Comparison of ENCODE assay signal across 28 cellular contexts in the genomic region with DNA sequence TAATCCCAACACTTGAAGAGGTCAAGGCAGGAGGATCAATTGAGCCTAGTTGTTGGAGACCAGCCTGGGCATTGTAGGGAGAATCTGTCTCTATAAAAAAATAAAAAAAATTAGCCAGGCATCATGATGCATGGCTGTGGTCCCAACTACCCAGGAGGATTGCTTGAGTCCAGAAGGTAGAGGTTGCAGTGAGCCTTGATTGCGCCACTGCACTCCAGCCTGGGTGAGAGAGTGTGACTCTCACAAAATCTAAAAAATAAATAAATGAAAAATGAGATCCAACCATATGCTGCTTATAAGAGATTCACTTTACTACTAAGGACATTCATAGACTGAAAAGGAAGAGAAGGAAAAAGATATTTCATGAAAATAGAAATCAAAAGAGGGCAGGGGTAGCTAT.
"Had no signal": no experiment of that assay in that cellular context is flagged by ENCODE, and none has a peak within 500 bp of the region (broad histone marks: within the 10 kb centered on the region; RNA-seq: fewer than 3 reads in every experiment).

No MANE protein-coding gene starts in this region.

- H3K27ac Mint-ChIP-seq: activated CD4-positive, alpha-beta memory T cell treated with anti-CD3 and anti-CD28 coated beads for 36 hours; activated CD4-positive, alpha-beta T cell treated with anti-CD3 and anti-CD28 coated beads for 36 hours; activated CD4-positive, alpha-beta T cell treated with anti-CD3 and anti-CD28 coated beads, Interleukin-2, amount 10 ng/mL, durations not matched to agents 24 days and 14 days; activated CD8-positive, alpha-beta memory T cell treated with anti-CD3 and anti-CD28 coated beads, Interleukin-2, amount 10 ng/mL, durations not matched to agents 7 days and 5 days; activated CD8-positive, alpha-beta T cell treated with anti-CD3 and anti-CD28 coated beads, Interleukin-2, amount 10 ng/mL, durations not matched to agents 7 days and 5 days; activated naive CD8-positive, alpha-beta T cell; activated T-cell treated with anti-CD3 and anti-CD28 coated beads, Interleukin-2, amount 50 U/mL, for 24 hours; activated T-helper 17 cell treated with anti-CD3 and anti-CD28 coated beads, Interleukin-2, amount 50 U/mL, for 72 hours; dendritic cell treated with granulocyte-macrophage colony-stimulating factor and Interleukin-4, amounts not matched to agents 40 ng/mL and 50 ng/mL, for 4 days had no signal

- DNase-seq: activated CD4-positive, alpha-beta memory T cell treated with anti-CD3 and anti-CD28 coated beads for 36 hours; activated CD4-positive, alpha-beta T cell treated with anti-CD3 and anti-CD28 coated beads for 36 hours; activated CD4-positive, alpha-beta T cell treated with anti-CD3 and anti-CD28 coated beads, Interleukin-2, amount 10 ng/mL, durations not matched to agents 24 days and 14 days; activated CD4-positive, CD25-positive, alpha-beta regulatory T cell; activated CD4-positive, CD25-positive, alpha-beta regulatory T cell treated with anti-CD3 and anti-CD28 coated beads, Interleukin-2, amount 50 U/mL, for 72 hours; activated CD8-positive, alpha-beta memory T cell treated with anti-CD3 and anti-CD28 coated beads, Interleukin-2, amount 10 ng/mL, durations not matched to agents 7 days and 5 days; activated CD8-positive, alpha-beta memory T cell treated with anti-CD3 and anti-CD28 coated beads, Interleukin-2, amount 50 U/mL, for 4 hours; activated CD8-positive, alpha-beta T cell treated with anti-CD3 and anti-CD28 coated beads, Interleukin-2, amount 10 ng/mL, durations not matched to agents 7 days and 5 days; activated effector memory CD4-positive, alpha-beta T cell treated with Interleukin-2 at 50 U/mL for 16 hours; activated gamma-delta T cell treated with Interleukin-2 at 50 U/mL for 16 hours; activated naive CD4-positive, alpha-beta T cell treated with anti-CD3 and anti-CD28 coated beads, Interleukin-2, amount 50 U/mL, for 16 hours; activated naive CD4-positive, alpha-beta T cell treated with Interleukin-2 at 50 U/mL for 16 hours; activated T-cell treated with anti-CD3 and anti-CD28 coated beads, Interleukin-2, amount 50 U/mL, for 24 hours; amniotic stem cell; anterior cingulate cortex; brain microvascular endothelial cell; dorsolateral prefrontal cortex; effector memory CD4-positive, alpha-beta T cell; erythroblast; foreskin fibroblast; heart left ventricle; T-helper 2 cell had no signal

- H3K4me3 ChIP-seq: coronary artery, dorsolateral prefrontal cortex, esophagus muscularis mucosa, heart left ventricle had no signal

- H3K27ac ChIP-seq: brain microvascular endothelial cell, coronary artery, dorsolateral prefrontal cortex, esophagus muscularis mucosa, heart left ventricle had no signal

- H3K4me1 Mint-ChIP-seq: activated CD4-positive, alpha-beta T cell treated with anti-CD3 and anti-CD28 coated beads for 36 hours; activated CD4-positive, alpha-beta T cell treated with anti-CD3 and anti-CD28 coated beads, Interleukin-2, amount 10 ng/mL, durations not matched to agents 24 days and 14 days; activated CD8-positive, alpha-beta memory T cell treated with anti-CD3 and anti-CD28 coated beads, Interleukin-2, amount 10 ng/mL, durations not matched to agents 7 days and 5 days; activated T-helper 17 cell treated with anti-CD3 and anti-CD28 coated beads, Interleukin-2, amount 50 U/mL, for 72 hours; central memory CD8-positive, alpha-beta T cell had no signal

- H3K9me3 ChIP-seq: esophagus muscularis mucosa, heart left ventricle had no signal

- H3K9me3 Mint-ChIP-seq: activated CD4-positive, alpha-beta memory T cell treated with anti-CD3 and anti-CD28 coated beads for 36 hours; activated CD4-positive, alpha-beta T cell treated with anti-CD3 and anti-CD28 coated beads, Interleukin-2, amount 10 ng/mL, durations not matched to agents 24 days and 14 days; activated T-cell treated with anti-CD3 and anti-CD28 coated beads, Interleukin-2, amount 50 U/mL, for 24 hours; activated T-helper 17 cell treated with anti-CD3 and anti-CD28 coated beads, Interleukin-2, amount 50 U/mL, for 72 hours; central memory CD8-positive, alpha-beta T cell; dendritic cell treated with granulocyte-macrophage colony-stimulating factor and Interleukin-4, amounts not matched to agents 40 ng/mL and 50 ng/mL, for 4 days had no signal

- H3K4me1 ChIP-seq: esophagus muscularis mucosa, heart left ventricle had no signal

- H3K4me3 Mint-ChIP-seq: activated CD4-positive, alpha-beta memory T cell treated with anti-CD3 and anti-CD28 coated beads for 36 hours; activated CD4-positive, alpha-beta T cell treated with anti-CD3 and anti-CD28 coated beads for 36 hours; activated CD4-positive, alpha-beta T cell treated with anti-CD3 and anti-CD28 coated beads, Interleukin-2, amount 10 ng/mL, durations not matched to agents 24 days and 14 days; activated CD8-positive, alpha-beta memory T cell treated with anti-CD3 and anti-CD28 coated beads, Interleukin-2, amount 10 ng/mL, durations not matched to agents 7 days and 5 days; activated CD8-positive, alpha-beta T cell treated with anti-CD3 and anti-CD28 coated beads, Interleukin-2, amount 10 ng/mL, durations not matched to agents 7 days and 5 days; activated naive CD8-positive, alpha-beta T cell; activated T-cell treated with anti-CD3 and anti-CD28 coated beads, Interleukin-2, amount 50 U/mL, for 24 hours; activated T-helper 17 cell treated with anti-CD3 and anti-CD28 coated beads, Interleukin-2, amount 50 U/mL, for 72 hours; central memory CD8-positive, alpha-beta T cell; dendritic cell treated with granulocyte-macrophage colony-stimulating factor and Interleukin-4, amounts not matched to agents 40 ng/mL and 50 ng/mL, for 4 days had no signal

- ATAC-seq: activated CD4-positive, alpha-beta T cell treated with anti-CD3 and anti-CD28 coated beads for 36 hours; activated CD8-positive, alpha-beta memory T cell treated with anti-CD3 and anti-CD28 coated beads, Interleukin-2, amount 10 ng/mL, durations not matched to agents 7 days and 5 days; activated CD8-positive, alpha-beta T cell treated with anti-CD3 and anti-CD28 coated beads, Interleukin-2, amount 10 ng/mL, durations not matched to agents 7 days and 5 days; activated T-helper 17 cell treated with anti-CD3 and anti-CD28 coated beads, Interleukin-2, amount 50 U/mL, for 72 hours; heart left ventricle had no signal

- H3K27me3 Mint-ChIP-seq: activated CD4-positive, alpha-beta memory T cell treated with anti-CD3 and anti-CD28 coated beads for 36 hours; activated CD4-positive, alpha-beta T cell treated with anti-CD3 and anti-CD28 coated beads for 36 hours; activated CD4-positive, alpha-beta T cell treated with anti-CD3 and anti-CD28 coated beads, Interleukin-2, amount 10 ng/mL, durations not matched to agents 24 days and 14 days; activated CD8-positive, alpha-beta memory T cell treated with anti-CD3 and anti-CD28 coated beads, Interleukin-2, amount 10 ng/mL, durations not matched to agents 7 days and 5 days; activated naive CD8-positive, alpha-beta T cell; activated T-cell treated with anti-CD3 and anti-CD28 coated beads, Interleukin-2, amount 50 U/mL, for 24 hours; activated T-helper 17 cell treated with anti-CD3 and anti-CD28 coated beads, Interleukin-2, amount 50 U/mL, for 72 hours; central memory CD8-positive, alpha-beta T cell; dendritic cell treated with granulocyte-macrophage colony-stimulating factor and Interleukin-4, amounts not matched to agents 40 ng/mL and 50 ng/mL, for 4 days had no signal

- H3K27me3 ChIP-seq: brain microvascular endothelial cell, dorsolateral prefrontal cortex, esophagus muscularis mucosa, heart left ventricle had no signal
